ENCODE assay signal across 22 cellular contexts in the genomic region with DNA sequence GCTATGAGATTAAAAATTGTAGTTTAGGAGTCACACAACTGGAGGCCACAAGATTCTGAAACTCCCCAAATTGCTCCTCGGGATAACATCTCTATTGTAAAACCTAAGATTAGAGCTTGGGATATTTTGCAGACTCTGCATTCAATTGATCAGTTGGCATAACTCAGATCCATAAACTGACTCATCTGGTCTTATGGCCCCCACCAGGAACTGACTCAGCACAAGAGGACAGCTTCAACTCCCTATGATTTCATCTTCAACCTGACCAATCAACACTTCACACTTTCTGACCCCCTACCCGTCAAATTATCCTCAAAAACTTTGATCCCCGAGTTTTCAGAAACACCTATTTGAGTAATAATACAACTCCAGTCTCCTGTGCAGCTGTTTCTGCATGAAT.
"Had no signal": no experiment of that assay in that cellular context is flagged by ENCODE, and none has a peak within 500 bp of the region (broad histone marks: within the 10 kb centered on the region; RNA-seq: fewer than 3 reads in every experiment).

No MANE protein-coding gene starts in this region.

- H3K27ac ChIP-seq: KMS-11, PC-9, Peyer's patch, SJCRH30 had no signal

- H3K4me1 ChIP-seq: Peyer's patch, SJCRH30 had no signal

- H2AFZ ChIP-seq: PC-9 had no signal

- H3K4me2 ChIP-seq: KMS-11, PC-9 had no signal

- H3K27me3 ChIP-seq: Peyer's patch, SJCRH30 had no signal

- DNase-seq: Kasumi-1, MM.1S, NCI-H1092 treated with DMSO at 0.1 percent for 48 hours, NCI-H1436, NCI-H187 treated with DMSO at 0.1 percent for 48 hours, NCI-H2029 treated with DMSO at 0.1 percent for 48 hours, NCI-H2171 treated with DMSO at 0.1 percent for 48 hours, NCI-H345, NCI-H510A, NCI-H524 treated with DMSO at 0.1 percent for 48 hours, NCI-H69, NCI-H774, PC-9, Peyer's patch, SHP77 treated with DMSO at 0.1 percent for 48 hours, SJCRH30, T-helper 1 cell had no signal

- FAIRE-seq: HTR-8/SVneo, K562 had no signal

- H3K9me3 ChIP-seq: Peyer's patch, SJCRH30 had no signal

- H3K36me3 ChIP-seq: Peyer's patch, SJCRH30 had no signal

- H3K4me3 ChIP-seq: K562, PC-9, Peyer's patch, SJCRH30 had no signal

- ATAC-seq: K562, Right ventricle myocardium inferior, SK-N-SH treated with all-trans-retinoic acid at 6 μM for 48 hours had no signal

- H3K9ac ChIP-seq: KMS-11 had no signal
